In genomic region chr20:34461779-34462087, GRCh38 we compare ENCODE assay signal across 22 cellular contexts.
"Had no signal": no experiment of that assay in that cellular context is flagged by ENCODE, and none has a peak within 500 bp of the region (broad histone marks: within the 10 kb centered on the region; RNA-seq: fewer than 3 reads in every experiment).

No MANE protein-coding gene starts in this region.

- H3K27me3 ChIP-seq: foreskin keratinocyte, neutrophil, ovary, right atrium auricular region, tibial nerve had no signal

- H3K36me3 ChIP-seq: ovary, prostate gland had no signal

- ATAC-seq: foreskin keratinocyte; naive thymus-derived CD8-positive, alpha-beta T cell; stimulated activated naive CD8-positive, alpha-beta T cell treated with anti-CD3 and anti-CD28 coated beads, Interleukin-15, amount 100 ng/mL, for 72 hours; WTC11 had no signal

- H3K9me3 Mint-ChIP-seq: activated naive CD4-positive, alpha-beta T cell treated with anti-CD3 and anti-CD28 coated beads for 36 hours; activated naive CD8-positive, alpha-beta T cell treated with anti-CD3 and anti-CD28 coated beads, Interleukin-2, amount 10 ng/mL, durations not matched to agents 7 days and 5 days; naive thymus-derived CD8-positive, alpha-beta T cell; stimulated activated naive CD8-positive, alpha-beta T cell treated with anti-CD3 and anti-CD28 coated beads, Interleukin-15, amount 100 ng/mL, for 72 hours; WTC11 had no signal

- FAIRE-seq: endometrium, kidney, TTC549, urothelium cell line had no signal

- DNase-seq: activated effector memory CD4-positive, alpha-beta T cell treated with Interleukin-2 at 50 U/mL for 16 hours; activated naive CD4-positive, alpha-beta T cell treated with anti-CD3 and anti-CD28 coated beads for 36 hours; activated naive CD8-positive, alpha-beta T cell treated with anti-CD3 and anti-CD28 coated beads, Interleukin-2, amount 10 ng/mL, durations not matched to agents 7 days and 5 days; activated T-cell treated with anti-CD3 and anti-CD28 coated beads, Interleukin-2, amount 50 U/mL, for 48 hours; amygdala; cortex of kidney; foreskin keratinocyte; kidney; naive thymus-derived CD8-positive, alpha-beta T cell; ovary; stimulated activated CD4-positive, alpha-beta T cell treated with anti-CD3 and anti-CD28 coated beads, Interleukin-12 subunit alpha, Interleukin-12 subunit beta, amount 100 ng/mL, for 4 hours; stimulated activated naive CD8-positive, alpha-beta T cell treated with anti-CD3 and anti-CD28 coated beads, Interleukin-15, amount 100 ng/mL, for 72 hours; T-helper 1 cell had no signal

- H3K4me3 Mint-ChIP-seq: activated naive CD4-positive, alpha-beta T cell treated with anti-CD3 and anti-CD28 coated beads for 36 hours; activated naive CD8-positive, alpha-beta T cell treated with anti-CD3 and anti-CD28 coated beads, Interleukin-2, amount 10 ng/mL, durations not matched to agents 7 days and 5 days; naive thymus-derived CD8-positive, alpha-beta T cell; stimulated activated naive CD8-positive, alpha-beta T cell treated with anti-CD3 and anti-CD28 coated beads, Interleukin-15, amount 100 ng/mL, for 72 hours; WTC11 had no signal

- H3K9me3 ChIP-seq: neutrophil, ovary, prostate gland, right atrium auricular region, tibial nerve had no signal

- H3K27me3 Mint-ChIP-seq: activated naive CD8-positive, alpha-beta T cell treated with anti-CD3 and anti-CD28 coated beads, Interleukin-2, amount 10 ng/mL, durations not matched to agents 7 days and 5 days; naive thymus-derived CD8-positive, alpha-beta T cell; stimulated activated naive CD8-positive, alpha-beta T cell treated with anti-CD3 and anti-CD28 coated beads, Interleukin-15, amount 100 ng/mL, for 72 hours had no signal

- H3K4me3 ChIP-seq: lung, ovary, prostate gland, right atrium auricular region, tibial nerve had no signal

- H3K4me1 ChIP-seq: foreskin keratinocyte, prostate gland had no signal

- H3K4me1 Mint-ChIP-seq: stimulated activated naive CD8-positive, alpha-beta T cell treated with anti-CD3 and anti-CD28 coated beads, Interleukin-15, amount 100 ng/mL, for 72 hours; WTC11 had no signal

- H3K27ac ChIP-seq: foreskin keratinocyte, neutrophil, ovary, prostate gland, right atrium auricular region, tibial nerve had no signal

- H3K27ac Mint-ChIP-seq: activated naive CD4-positive, alpha-beta T cell treated with anti-CD3 and anti-CD28 coated beads for 36 hours; activated naive CD8-positive, alpha-beta T cell treated with anti-CD3 and anti-CD28 coated beads, Interleukin-2, amount 10 ng/mL, durations not matched to agents 7 days and 5 days; WTC11 had no signal
